Comparison of ENCODE assay signal across 17 cellular contexts in the genomic region with DNA sequence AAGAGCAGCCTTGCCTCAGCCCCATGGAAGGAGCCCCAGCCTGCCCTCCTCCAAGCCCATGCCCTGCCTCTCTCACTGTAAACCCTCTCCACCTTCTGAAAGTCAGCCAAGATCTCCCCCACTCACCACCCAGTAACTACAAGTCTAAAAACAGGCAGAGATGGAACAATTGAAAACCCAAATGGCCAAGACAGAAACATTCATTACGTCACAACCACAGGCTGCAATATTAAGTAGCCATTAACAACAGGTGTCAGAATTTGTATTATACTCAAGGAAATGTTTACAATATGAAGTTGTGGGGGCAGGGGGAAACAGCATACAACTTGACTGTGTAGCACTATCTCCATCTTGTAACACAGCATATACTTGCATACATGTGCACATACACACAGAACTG. TPM values are rescaled to one million over a fixed set of nuclear protein-coding genes. Genes with fewer than 3 reads are reported as not detected.
A peak's percentile ranks its signal among the peaks of the same experiment; 100 is the strongest.
DNase-seq lines count a peak whose midpoint lies in the region; ATAC-seq and TF ChIP-seq lines count a peak whose summit lies in the region.
"Had no signal": no experiment of that assay in that cellular context is flagged by ENCODE, and none has a peak within 500 bp of the region (broad histone marks: within the 10 kb centered on the region; RNA-seq: fewer than 3 reads in every experiment).

No MANE protein-coding gene starts in this region.

- 0 out of 2 replicates have a peak overlapping the region, but pooled peaks have one; percentile 8 for H3K4me3 ChIP-seq in LNCaP clone FGC (ENCODE audit: low read depth, low read length)
- H3K4me3 ChIP-seq in breast epithelium, result peak overlapping the region in 2 of 3 donors; percentile 82
- peak overlapping the region; percentile 1 to 79 (median 74) for H3K4me3 ChIP-seq in esophagus squamous epithelium
- peak overlapping the region in 5 of 7 experiments; percentile 15 to 64 (median 60) for H3K4me3 ChIP-seq in skin epidermis

- H3K4me1 Mint-ChIP-seq in T-cell, result peaks cover 8 to 9% (median 9%) of the 10 kb centered on the region in 3 donors

- H3K27ac ChIP-seq in breast epithelium, result peak overlapping the region; percentile 81 to 99
- H3K27ac ChIP-seq in esophagus squamous epithelium, result peak overlapping the region in 3 of 4 donors; percentile 5 to 98 (median 18)
- H3K27ac ChIP-seq in skin epidermis, result peak overlapping the region in 2 of 21 experiments; percentile 28 to 32

- 38 to 40% methylated on average over 1 of the region's 1 CpG for WGBS in esophagus squamous epithelium, 2 donors

- no peaks in the 10 kb centered on the region for H3K27me3 ChIP-seq in breast epithelium
- peaks cover 0 to 12% (median 0%) of the 10 kb centered on the region in 4 donors for H3K27me3 ChIP-seq in esophagus squamous epithelium

- no peak for ATAC-seq in T-cell (replicated peaks in 1 of 4)

- no peak overlapping the region for H3K4me3 Mint-ChIP-seq in T-cell

- no peaks in the 10 kb centered on the region for H3K9me3 ChIP-seq in breast epithelium
- H3K9me3 ChIP-seq in esophagus squamous epithelium, result no peaks in the 10 kb centered on the region

- CTCF ChIA-PET in T-cell (lab: Charles Lee), result no interaction called here

- POLR2A ChIA-PET in T-cell (lab: Charles Lee), result no interaction called here

- intact Hi-C loops in breast epithelium (cut with DNase I; ENCODE audit: low total_unique reads) (no loop called here), esophagus squamous epithelium (cut with DNase I) (no loop called here)

- H3K36me3 ChIP-seq in breast epithelium, result no peaks in the 10 kb centered on the region
- H3K36me3 ChIP-seq in esophagus squamous epithelium, result peaks cover 0 to 29% (median 6%) of the 10 kb centered on the region in 3 donors

- TF ChIP-seq CTCF in LNCaP clone FGC (IDR thresholded peaks at IDR 0.05; ENCODE audit: control insufficient read depth, extremely low read depth, insufficient read depth) (no peak), breast epithelium (IDR thresholded peaks at IDR 0.05) (no peak), esophagus squamous epithelium (IDR thresholded peaks at IDR 0.05) (no peak)

- no peaks in the 10 kb centered on the region for H3K36me3 Mint-ChIP-seq in T-cell

- no peaks in the 10 kb centered on the region for H3K9me3 Mint-ChIP-seq in T-cell

- TF ChIP-seq POLR2A in breast epithelium (IDR thresholded peaks at IDR 0.05), result no peak
- no peak for TF ChIP-seq POLR2A in esophagus squamous epithelium (IDR thresholded peaks at IDR 0.05)

- no peak for DNase-seq in LNCaP clone FGC (ENCODE audit: low read depth)
- no peak for DNase-seq in breast epithelium (ENCODE audit: low spot score in 2 of 2)
- DNase-seq in esophagus squamous epithelium (lab: John Stamatoyannopoulos, UW), result no peak
- no peak for DNase-seq in T-cell
- no peak for DNase-seq in ecto neural progenitor cell (ENCODE audit: low spot score)
- no peak for DNase-seq in amygdala (lab: John Stamatoyannopoulos, UW)
- DNase-seq: AML-193, COR-L47, H7, Karpas-422, NCI-H1105 treated with DMSO at 0.1 percent for 48 hours, NCI-H1694 treated with DMSO at 0.1 percent for 48 hours, NCI-H446, NCI-H69, SIG-M5 had no signal

- H3K27ac Mint-ChIP-seq in T-cell, result no peak overlapping the region

- peaks cover 12 to 20% of the 10 kb centered on the region in 2 donors for H3K27me3 Mint-ChIP-seq in T-cell

- peaks cover 0 to 15% of the 10 kb centered on the region in 2 donors for H3K4me1 ChIP-seq in breast epithelium
- peaks cover 6 to 90% (median 11%) of the 10 kb centered on the region in 3 donors for H3K4me1 ChIP-seq in esophagus squamous epithelium

RNA-seq across cellular contexts. Expression of a gene that starts 2.4 kb away (rescaled TPM):
- total RNA-seq in breast epithelium (10 to 100 TPM in 2 of 3 donors, 1 to 10 TPM in 1; 1.9 to 81.8 (median 42.9) TPM), esophagus squamous epithelium (100 to 1,000 TPM in 2 of 4 donors, 10 to 100 TPM in 2; 94.8 to 110 (median 98.6) TPM), T-cell (1 to 10 TPM in 3 of 5 donors, under 1 TPM in 2; 0.16 to 2.6 (median 1.0) TPM)

RNA-seq across cellular contexts. Expression of a gene that starts 19.2 kb away (rescaled TPM):
- total RNA-seq in breast epithelium, result 1 to 10 TPM in 2 of 3 donors, under 1 TPM in 1; 0.64 to 3.1 (median 2.0) TPM
- total RNA-seq in esophagus squamous epithelium, result 1 to 10 TPM; 2.9 to 6.2 (median 4.1) TPM
- 1 to 10 TPM in 3 of 5 donors, under 1 TPM in 2; 0.58 to 1.3 (median 1.2) TPM for total RNA-seq in T-cell

RNA-seq across cellular contexts. Expression of a gene that starts 24.2 kb away (rescaled TPM):
- total RNA-seq in breast epithelium, result 10 to 100 TPM in 2 of 3 donors, 1 to 10 TPM in 1; 6.4 to 15.5 (median 11.1) TPM
- 10 to 100 TPM in 1 of 4 donors, 1 to 10 TPM in 3; 3.9 to 13.5 (median 7.8) TPM for total RNA-seq in esophagus squamous epithelium
- 10 to 100 TPM in 3 of 5 donors, 1 to 10 TPM in 2; 9.1 to 19.9 (median 14.5) TPM for total RNA-seq in T-cell

RNA-seq across cellular contexts. Expression of a gene that starts 47.7 kb away (rescaled TPM):
- 1 to 10 TPM; 3.6 to 4.6 (median 4.4) TPM for total RNA-seq in breast epithelium
- total RNA-seq in esophagus squamous epithelium, result 10 to 100 TPM in 1 of 4 donors, 1 to 10 TPM in 3; 1.2 to 10.3 (median 1.9) TPM
- total RNA-seq in T-cell, result 100 to 1,000 TPM; 332 to 502 (median 465) TPM
- total RNA-seq: H7, RPMI7951 had no signal

Comparison
In these comparisons a context has a peak if more than half of its experiments do, and no peak if none do; other contexts are left out.
1. H3K4me3 ChIP-seq: peak in every context shown above with its lines; median percentile 82 in breast epithelium; 74 in esophagus squamous epithelium; 60 in skin epidermis; 8 in LNCaP clone FGC.